Comparison of ENCODE assay signal across 21 cellular contexts in the genomic region with DNA sequence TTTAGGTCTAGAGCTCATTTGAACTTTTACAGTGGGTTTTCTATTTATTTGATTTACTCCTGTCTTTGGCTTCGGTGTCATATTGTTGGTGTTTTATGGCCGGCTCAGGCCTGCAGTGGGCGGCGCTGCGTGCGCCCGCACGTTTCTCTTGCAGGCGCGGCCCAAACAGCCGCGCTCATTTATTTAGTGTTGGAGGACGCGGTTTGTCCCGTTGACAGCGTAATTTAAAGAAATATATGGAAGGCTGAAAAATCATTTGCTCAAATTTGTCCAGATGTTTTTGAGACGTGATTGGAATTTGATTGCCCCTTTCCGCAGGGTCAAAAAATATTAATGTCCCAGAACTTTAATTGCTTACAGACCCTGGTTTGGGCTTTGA. TPM values are rescaled to one million over a fixed set of nuclear protein-coding genes. Genes with fewer than 3 reads are reported as not detected.
DNase-seq lines count a peak whose midpoint lies in the region; FAIRE-seq and TF ChIP-seq lines count a peak whose summit lies in the region.
"Had no signal": no experiment of that assay in that cellular context is flagged by ENCODE, and none has a peak within 500 bp of the region (broad histone marks: within the 10 kb centered on the region; RNA-seq: fewer than 3 reads in every experiment).

No MANE protein-coding gene starts in this region.

- H3K27me3 ChIP-seq in keratinocyte (ENCODE audit: control insufficient read depth, extremely low read depth, insufficient read depth, low read length): peaks cover 9% of the 10 kb centered on the region
- H3K27me3 ChIP-seq in osteoblast (ENCODE audit: insufficient read depth, low read length): peaks cover 16% of the 10 kb centered on the region

- H2AFZ ChIP-seq in keratinocyte (ENCODE audit: control insufficient read depth, low read length) (peak overlapping the region; percentile 51), osteoblast (ENCODE audit: low read length) (no peak overlapping the region)

- H3K9me3 Mint-ChIP-seq in chondrocyte (ENCODE audit: low read depth): no peaks in the 10 kb centered on the region
- H3K9me3 Mint-ChIP-seq in activated naive CD4-positive, alpha-beta T cell treated with anti-CD3 and anti-CD28 coated beads, Interleukin-2, amount 10 ng/mL, durations not matched to agents 7 days and 5 days: no peaks in the 10 kb centered on the region
- H3K9me3 Mint-ChIP-seq: CD8-positive, alpha-beta T cell had no signal

- H3K36me3 ChIP-seq in keratinocyte (ENCODE audit: control insufficient read depth in 2 of 2, extremely low read depth in 1 of 2, insufficient read depth in 2 of 2, low read length in 2 of 2) (no peaks in the 10 kb centered on the region), osteoblast (ENCODE audit: insufficient read depth, low read length) (no peaks in the 10 kb centered on the region)
- H3K36me3 ChIP-seq: HAP-1 had no signal

- peaks cover 28% of the 10 kb centered on the region for H3K36me3 Mint-ChIP-seq in chondrocyte (ENCODE audit: low read depth)
- H3K36me3 Mint-ChIP-seq in activated naive CD4-positive, alpha-beta T cell treated with anti-CD3 and anti-CD28 coated beads, Interleukin-2, amount 10 ng/mL, durations not matched to agents 7 days and 5 days: peaks cover 2% of the 10 kb centered on the region
- H3K36me3 Mint-ChIP-seq: CD8-positive, alpha-beta T cell had no signal

- H3K4me3 Mint-ChIP-seq in chondrocyte (ENCODE audit: unreplicated experiment): no peak overlapping the region
- no peak overlapping the region for H3K4me3 Mint-ChIP-seq in activated naive CD4-positive, alpha-beta T cell treated with anti-CD3 and anti-CD28 coated beads, Interleukin-2, amount 10 ng/mL, durations not matched to agents 7 days and 5 days
- H3K4me3 Mint-ChIP-seq: CD8-positive, alpha-beta T cell had no signal

- H3K27me3 Mint-ChIP-seq in chondrocyte (ENCODE audit: low read depth): no peaks in the 10 kb centered on the region
- peaks cover 86% of the 10 kb centered on the region for H3K27me3 Mint-ChIP-seq in activated naive CD4-positive, alpha-beta T cell treated with anti-CD3 and anti-CD28 coated beads, Interleukin-2, amount 10 ng/mL, durations not matched to agents 7 days and 5 days

- H3K27ac ChIP-seq in keratinocyte (ENCODE audit: control insufficient read depth, insufficient read depth, low read length) (no peak overlapping the region), osteoblast (ENCODE audit: low read depth, low read length) (no peak overlapping the region)
- H3K27ac ChIP-seq: A549, HL-60 had no signal

- CTCF ChIA-PET in activated naive CD4-positive, alpha-beta T cell treated with anti-CD3 and anti-CD28 coated beads, Interleukin-2, amount 10 ng/mL, durations not matched to agents 7 days and 5 days (lab: Charles Lee): no interaction called here

- FAIRE-seq in keratinocyte (lab: Jason Lieb, UNC): no peak
- FAIRE-seq: A549, D721Med, G401.6, GM12891 had no signal

- peak overlapping the region; percentile 39 for H3K4me2 ChIP-seq in keratinocyte (ENCODE audit: control insufficient read depth, extremely low read depth, insufficient read depth, low read depth, low read length)
- H3K4me2 ChIP-seq in osteoblast (ENCODE audit: insufficient read depth, low read length): no peak overlapping the region
- H3K4me2 ChIP-seq: A549 had no signal

- TF ChIP-seq CTCF in chondrocyte (IDR thresholded peaks at IDR 0.05) (no peak), keratinocyte (optimal IDR thresholded peaks at IDR 0.05 in 1 of 3, IDR thresholded peaks at IDR 0.05 in 1 of 3, conservative IDR thresholded peaks at IDR 0.05 in 1 of 3; ENCODE audit: extremely low read depth in 1 of 3, insufficient read depth in 2 of 3, low read length in 3 of 3) (peak in 1 of 3 experiments; percentile 12), osteoblast (IDR thresholded peaks at IDR 0.05; ENCODE audit: extremely low read depth, low read depth, low read length) (no peak)

- H3K4me1 ChIP-seq in keratinocyte (ENCODE audit: control insufficient read depth, extremely low read depth, insufficient read depth, low read length): peaks cover 17% of the 10 kb centered on the region
- H3K4me1 ChIP-seq in osteoblast (ENCODE audit: insufficient read depth, low read length): no peaks in the 10 kb centered on the region
- H3K4me1 ChIP-seq: A549, HAP-1 had no signal

- no peak overlapping the region for H3K9ac ChIP-seq in keratinocyte (ENCODE audit: control insufficient read depth, extremely low read depth, insufficient read depth, low read length)

- H3K27ac Mint-ChIP-seq in chondrocyte (ENCODE audit: unreplicated experiment): peak overlapping the region; percentile 46
- H3K27ac Mint-ChIP-seq in activated naive CD4-positive, alpha-beta T cell treated with anti-CD3 and anti-CD28 coated beads, Interleukin-2, amount 10 ng/mL, durations not matched to agents 7 days and 5 days: no peak overlapping the region
- H3K27ac Mint-ChIP-seq: CD8-positive, alpha-beta T cell had no signal

- DNase-seq in chondrocyte (ENCODE audit: low spot score) (no peak), keratinocyte (ENCODE audit: low read depth, low spot score) (no peak), osteoblast (ENCODE audit: insufficient read length, low spot score, missing footprints) (peak; percentile 68), NCI-H2227 treated with DMSO at 0.1 percent for 48 hours (lab: John Stamatoyannopoulos, UW) (no peak), HT-29 (ENCODE audit: low spot score) (no peak)
- no peak for DNase-seq in activated naive CD4-positive, alpha-beta T cell treated with anti-CD3 and anti-CD28 coated beads, Interleukin-2, amount 10 ng/mL, durations not matched to agents 7 days and 5 days
- DNase-seq: CD8-positive, alpha-beta T cell; COR-L47; DMS153; DMS79 treated with DMSO at 0.1 percent for 48 hours; EL; GOT3 had no signal

- dilution Hi-C loops in keratinocyte (cut with MboI; ENCODE audit: extremely low pct_ligation_motif_present, low sequenced_read_pairs): no loop called here

- no peaks in the 10 kb centered on the region for H3K9me1 ChIP-seq in keratinocyte (ENCODE audit: control insufficient read depth, extremely low read depth, insufficient read depth, low read length)

- no peaks in the 10 kb centered on the region for H3K79me2 ChIP-seq in keratinocyte (ENCODE audit: control insufficient read depth, insufficient read depth, low read length)
- H3K79me2 ChIP-seq in osteoblast (ENCODE audit: insufficient read depth, low read length): no peaks in the 10 kb centered on the region

- H3K9me3 ChIP-seq in keratinocyte (ENCODE audit: control insufficient read depth, low read depth, low read length): no peaks in the 10 kb centered on the region
- no peaks in the 10 kb centered on the region for H3K9me3 ChIP-seq in osteoblast (ENCODE audit: low read depth, low read length)
- H3K9me3 ChIP-seq: A549, HAP-1 had no signal

- H3K4me3 ChIP-seq in keratinocyte (ENCODE audit: control insufficient read depth in 2 of 3, extremely low read depth in 1 of 3, insufficient read depth in 2 of 3, low read depth in 1 of 3, low read length in 3 of 3) (no peak overlapping the region), osteoblast (ENCODE audit: insufficient read depth, low read length) (no peak overlapping the region)
- H3K4me3 ChIP-seq: A549, HAP-1 had no signal

- no peaks in the 10 kb centered on the region for H4K20me1 ChIP-seq in keratinocyte (ENCODE audit: control insufficient read depth, extremely low read depth, insufficient read depth, low read length)
- H4K20me1 ChIP-seq in osteoblast (ENCODE audit: insufficient read depth, low read length): no peaks in the 10 kb centered on the region

- no peaks in the 10 kb centered on the region for H3K4me1 Mint-ChIP-seq in chondrocyte (ENCODE audit: low read depth)
- H3K4me1 Mint-ChIP-seq in activated naive CD4-positive, alpha-beta T cell treated with anti-CD3 and anti-CD28 coated beads, Interleukin-2, amount 10 ng/mL, durations not matched to agents 7 days and 5 days: no peaks in the 10 kb centered on the region

RNA-seq across cellular contexts. Expression of a gene that starts 22.1 kb away (rescaled TPM):
- total RNA-seq in chondrocyte (6.4 to 16.7 TPM (median 14.8 TPM) in 3 replicates), osteoblast (not detected in 2 replicates)
- 0.01 to 0.08 TPM in 2 of 3 replicates, not detected in the other for polyA plus RNA-seq in keratinocyte
- polyA plus RNA-seq in keratinocyte (2011; ENCODE audit: low read depth): not detected
- polyA plus RNA-seq in keratinocyte (2011; cell fraction: cytosol; rRNA removed): not detected in 2 replicates
- not detected in 2 replicates for polyA plus RNA-seq in keratinocyte (2011; cell fraction: nucleus; rRNA removed)
- 0.24 TPM in 1 of 2 replicates, not detected in the other for polyA plus RNA-seq in keratinocyte (2012; ENCODE audit: low replicate concordance)
- 0.43 TPM in 1 of 3 replicates, not detected in the others for polyA minus RNA-seq in keratinocyte
- polyA minus RNA-seq in keratinocyte (2011; cell fraction: cytosol; rRNA and poly(A)+ RNA removed): not detected
- polyA minus RNA-seq in keratinocyte (2011; cell fraction: nucleus; rRNA and poly(A)+ RNA removed): not detected in 2 replicates
- not detected in 2 replicates for total RNA-seq in HT-29 (2014; rRNA removed; shearing (Covaris generic))
- total RNA-seq: CD8-positive, alpha-beta T cell had no signal
- polyA plus RNA-seq: A549, AG04450, BJ, CD14-positive monocyte had no signal
